8 cellular contexts compared by ENCODE assay signal in the genomic region with DNA sequence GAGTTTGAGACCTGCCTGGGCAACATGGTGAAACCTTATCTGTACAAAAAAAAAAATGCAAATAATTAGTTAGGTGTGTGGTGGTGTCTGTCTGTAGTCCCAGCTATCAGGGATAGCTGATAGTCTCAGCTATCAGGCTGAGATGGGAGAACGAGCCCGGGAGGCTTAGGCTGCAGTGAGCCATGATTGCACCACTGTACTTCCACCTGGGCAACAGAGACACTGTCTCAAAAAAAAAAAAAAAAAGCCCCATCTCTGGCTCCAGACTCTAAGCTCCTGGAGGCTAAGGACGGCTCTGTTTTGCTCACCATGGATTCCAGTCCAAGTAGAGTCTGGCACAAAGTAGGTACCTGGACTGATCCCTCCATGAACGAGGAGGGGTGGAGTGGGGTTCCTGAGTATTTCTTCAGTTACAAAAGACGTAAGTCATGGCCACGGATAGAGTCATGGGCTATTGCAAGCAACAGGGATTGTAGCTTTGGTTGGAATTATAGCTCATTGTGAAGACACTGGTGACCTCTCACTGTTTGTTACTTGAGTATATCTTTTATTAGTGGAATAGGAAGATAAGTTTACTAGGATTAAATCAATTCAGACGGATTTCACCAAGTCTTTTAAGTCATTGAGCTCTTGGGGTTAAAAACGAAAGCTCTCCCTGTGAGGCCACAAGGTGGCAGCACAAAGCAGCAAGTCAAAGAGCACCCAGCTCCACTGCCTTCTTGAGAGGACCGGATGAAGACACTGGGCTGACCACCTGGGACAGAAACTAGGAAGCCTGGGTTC. TPM values are rescaled to one million over a fixed set of nuclear protein-coding genes. Genes with fewer than 3 reads are reported as not detected.
DNase-seq lines count a peak whose midpoint lies in the region; ATAC-seq and TF ChIP-seq lines count a peak whose summit lies in the region.

No MANE protein-coding gene starts in this region.

- ATAC-seq in HG02938 (IDR thresholded peaks at IDR 0.05; ENCODE audit: unreplicated experiment), result peak; percentile 75
- ATAC-seq in GM18519 (IDR thresholded peaks at IDR 0.05; ENCODE audit: low FRiP score, unreplicated experiment), result no peak

- H3K27me3 ChIP-seq in kidney epithelial cell (ENCODE audit: control insufficient read depth, insufficient read depth, low read length), result no peaks in the 10 kb centered on the region

- no peaks in the 10 kb centered on the region for H3K36me3 ChIP-seq in kidney epithelial cell (ENCODE audit: control insufficient read depth, insufficient read depth, low read length)

- H3K4me3 ChIP-seq in kidney epithelial cell (ENCODE audit: low read depth, low read length), result no peak overlapping the region

- TF ChIP-seq CTCF in kidney epithelial cell (IDR thresholded peaks at IDR 0.05; ENCODE audit: insufficient read depth, low read length, poor library complexity, severe bottlenecking), result peak; percentile 92

- peak; percentile 83 for DNase-seq in EL
- DNase-seq in NCI-H226, result peak; percentile 68
- DNase-seq in activated CD4-positive, CD25-positive, alpha-beta regulatory T cell treated with anti-CD3 and anti-CD28 coated beads, Interleukin-2, amount 50 U/mL, for 16 hours (ENCODE audit: low read depth, low spot score), result peak; percentile 26
- DNase-seq in cerebellar nuclear complex (lab: John Stamatoyannopoulos, UW), result peak; percentile 29 to 39
- DNase-seq in kidney epithelial cell (ENCODE audit: low read depth), result peak; percentile 57
- peak; percentile 21 to 25 for DNase-seq in stimulated activated CD4-positive, alpha-beta T cell treated with anti-CD3 and anti-CD28 coated beads, Interleukin-1b, Interleukin-23, amount 100 ng/mL, for 1 hour (ENCODE audit: low read depth in 2 of 2)

RNA-seq across cellular contexts. Expression of a gene that starts 35.6 kb away (rescaled TPM):
- 0.41 and 1.6 TPM in 2 replicates for total RNA-seq in kidney epithelial cell

RNA-seq across cellular contexts. Expression of a gene that starts 53.9 kb away (rescaled TPM):
- not detected in 2 replicates for total RNA-seq in kidney epithelial cell

RNA-seq across cellular contexts. Expression of a gene that starts 57.8 kb away (rescaled TPM):
- 128 and 140 TPM in 2 replicates for total RNA-seq in kidney epithelial cell

Comparison
In these comparisons a context has a peak if more than half of its experiments do, and no peak if none do; other contexts are left out.
1. DNase-seq: peak in every context shown above with its lines; median percentile 83 in EL; 68 in NCI-H226; 57 in kidney epithelial cell; 34 in cerebellar nuclear complex; 26 in activated CD4-positive, CD25-positive, alpha-beta regulatory T cell treated with anti-CD3 and anti-CD28 coated beads, Interleukin-2, amount 50 U/mL, for 16 hours; 23 in stimulated activated CD4-positive, alpha-beta T cell treated with anti-CD3 and anti-CD28 coated beads, Interleukin-1b, Interleukin-23, amount 100 ng/mL, for 1 hour.